2 cellular contexts compared by ENCODE assay signal in the genomic region with DNA sequence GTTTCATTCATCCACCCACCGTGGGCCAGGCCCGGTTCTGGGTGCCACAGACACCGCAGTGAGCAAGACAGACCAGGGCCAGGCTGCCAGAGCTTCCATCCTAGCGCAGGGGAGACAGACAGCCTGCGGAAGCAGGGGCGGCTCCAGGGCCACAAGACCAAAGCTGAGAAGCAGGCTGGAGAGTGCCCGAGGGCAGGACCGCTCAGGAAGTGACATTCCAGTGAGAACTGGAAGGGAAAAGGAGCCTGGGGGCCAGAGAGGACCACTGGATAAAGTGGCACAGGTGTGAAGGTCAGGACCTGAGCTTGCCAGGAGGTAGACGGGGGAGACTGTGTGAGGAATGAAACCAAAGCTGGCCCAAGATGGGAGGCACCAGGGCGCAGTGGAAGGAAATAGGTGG.
TF ChIP-seq lines count a peak whose summit lies in the region.

No MANE protein-coding gene starts in this region.

TF ChIP-seq in H1, 55 proteins besides CTCF, POLR2A, EP300 and RAD21:
- no peak for TF ChIP-seq PHF8 (conservative IDR thresholded peaks at IDR 0.05; ENCODE audit: low read depth, low read length)
- no peak for TF ChIP-seq CHD2 (IDR thresholded peaks at IDR 0.05; ENCODE audit: low read length)
- no peak for TF ChIP-seq BACH1 (IDR thresholded peaks at IDR 0.05; ENCODE audit: low read length)
- no peak for TF ChIP-seq CBX8 (IDR thresholded peaks at IDR 0.05; ENCODE audit: borderline replicate concordance, low read depth, low read length)
- TF ChIP-seq CTBP2 (IDR thresholded peaks at IDR 0.05; ENCODE audit: borderline replicate concordance, insufficient read depth, insufficient read length, low read length) = no peak
- TF ChIP-seq RXRA (IDR thresholded peaks at IDR 0.05; ENCODE audit: insufficient read depth, low read depth, low read length) = no peak
- TF ChIP-seq EGR1 (IDR thresholded peaks at IDR 0.05; ENCODE audit: borderline replicate concordance, low read depth, low read length) = no peak
- no peak for TF ChIP-seq SP2 (IDR thresholded peaks at IDR 0.05; ENCODE audit: low read length)
- TF ChIP-seq KDM4A (IDR thresholded peaks at IDR 0.05; ENCODE audit: low read depth, low read length, severe bottlenecking) = no peak
- no peak for TF ChIP-seq KDM5A (IDR thresholded peaks at IDR 0.05; ENCODE audit: low read length)
- no peak for TF ChIP-seq KDM1A (IDR thresholded peaks at IDR 0.05; ENCODE audit: borderline replicate concordance, low read length)
- no peak for TF ChIP-seq POU5F1 (IDR thresholded peaks at IDR 0.05; ENCODE audit: low read depth, low read length)
- no peak for TF ChIP-seq CREB1 (IDR thresholded peaks at IDR 0.05)
- no peak for TF ChIP-seq TAF1 (IDR thresholded peaks at IDR 0.05; ENCODE audit: low read depth, low read length)
- TF ChIP-seq SP1 (IDR thresholded peaks at IDR 0.05; ENCODE audit: low read depth, low read length) = no peak
- no peak for TF ChIP-seq CHD1 (IDR thresholded peaks at IDR 0.05; ENCODE audit: low read depth, low read length)

TF ChIP-seq in SK-N-SH treated with all-trans-retinoic acid at 6 μM for 48 hours, 23 proteins besides CTCF, POLR2A, EP300 and RAD21:
- TF ChIP-seq ZNF8 (CRISPR knock-in tag; IDR thresholded peaks at IDR 0.05) = no peak
- TF ChIP-seq CSDC2 (CRISPR knock-in tag; IDR thresholded peaks at IDR 0.05) = no peak
- TF ChIP-seq BACH2 (CRISPR knock-in tag; IDR thresholded peaks at IDR 0.05; ENCODE audit: borderline replicate concordance) = no peak
- TF ChIP-seq, protein P1, sequence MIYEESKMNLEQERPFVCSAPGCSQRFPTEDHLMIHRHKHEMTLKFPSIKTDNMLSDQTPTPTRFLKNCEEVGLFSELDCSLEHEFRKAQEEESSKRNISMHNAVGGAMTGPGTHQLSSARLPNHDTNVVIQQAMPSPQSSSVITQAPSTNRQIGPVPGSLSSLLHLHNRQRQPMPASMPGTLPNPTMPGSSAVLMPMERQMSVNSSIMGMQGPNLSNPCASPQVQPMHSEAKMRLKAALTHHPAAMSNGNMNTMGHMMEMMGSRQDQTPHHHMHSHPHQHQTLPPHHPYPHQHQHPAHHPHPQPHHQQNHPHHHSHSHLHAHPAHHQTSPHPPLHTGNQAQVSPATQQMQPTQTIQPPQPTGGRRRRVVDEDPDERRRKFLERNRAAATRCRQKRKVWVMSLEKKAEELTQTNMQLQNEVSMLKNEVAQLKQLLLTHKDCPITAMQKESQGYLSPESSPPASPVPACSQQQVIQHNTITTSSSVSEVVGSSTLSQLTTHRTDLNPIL (CRISPR knock-in tag; IDR thresholded peaks at IDR 0.05; ENCODE audit: low read depth) = no peak
- no peak for TF ChIP-seq ISL1 (CRISPR knock-in tag; IDR thresholded peaks at IDR 0.05)
- TF ChIP-seq OSR1 (CRISPR knock-in tag; IDR thresholded peaks at IDR 0.05) = no peak
- TF ChIP-seq, protein P2, sequence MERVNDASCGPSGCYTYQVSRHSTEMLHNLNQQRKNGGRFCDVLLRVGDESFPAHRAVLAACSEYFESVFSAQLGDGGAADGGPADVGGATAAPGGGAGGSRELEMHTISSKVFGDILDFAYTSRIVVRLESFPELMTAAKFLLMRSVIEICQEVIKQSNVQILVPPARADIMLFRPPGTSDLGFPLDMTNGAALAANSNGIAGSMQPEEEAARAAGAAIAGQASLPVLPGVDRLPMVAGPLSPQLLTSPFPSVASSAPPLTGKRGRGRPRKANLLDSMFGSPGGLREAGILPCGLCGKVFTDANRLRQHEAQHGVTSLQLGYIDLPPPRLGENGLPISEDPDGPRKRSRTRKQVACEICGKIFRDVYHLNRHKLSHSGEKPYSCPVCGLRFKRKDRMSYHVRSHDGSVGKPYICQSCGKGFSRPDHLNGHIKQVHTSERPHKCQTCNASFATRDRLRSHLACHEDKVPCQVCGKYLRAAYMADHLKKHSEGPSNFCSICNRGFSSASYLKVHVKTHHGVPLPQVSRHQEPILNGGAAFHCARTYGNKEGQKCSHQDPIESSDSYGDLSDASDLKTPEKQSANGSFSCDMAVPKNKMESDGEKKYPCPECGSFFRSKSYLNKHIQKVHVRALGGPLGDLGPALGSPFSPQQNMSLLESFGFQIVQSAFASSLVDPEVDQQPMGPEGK (CRISPR knock-in tag; IDR thresholded peaks at IDR 0.05; ENCODE audit: borderline replicate concordance) = no peak
- no peak for TF ChIP-seq ESRRG (CRISPR knock-in tag; IDR thresholded peaks at IDR 0.05)
- TF ChIP-seq GLIS3 (CRISPR knock-in tag; IDR thresholded peaks at IDR 0.05) = no peak
- TF ChIP-seq SNAI2 (CRISPR knock-in tag; IDR thresholded peaks at IDR 0.05) = no peak
- no peak for TF ChIP-seq RARB (CRISPR knock-in tag; IDR thresholded peaks at IDR 0.05)
- TF ChIP-seq, protein P3, sequence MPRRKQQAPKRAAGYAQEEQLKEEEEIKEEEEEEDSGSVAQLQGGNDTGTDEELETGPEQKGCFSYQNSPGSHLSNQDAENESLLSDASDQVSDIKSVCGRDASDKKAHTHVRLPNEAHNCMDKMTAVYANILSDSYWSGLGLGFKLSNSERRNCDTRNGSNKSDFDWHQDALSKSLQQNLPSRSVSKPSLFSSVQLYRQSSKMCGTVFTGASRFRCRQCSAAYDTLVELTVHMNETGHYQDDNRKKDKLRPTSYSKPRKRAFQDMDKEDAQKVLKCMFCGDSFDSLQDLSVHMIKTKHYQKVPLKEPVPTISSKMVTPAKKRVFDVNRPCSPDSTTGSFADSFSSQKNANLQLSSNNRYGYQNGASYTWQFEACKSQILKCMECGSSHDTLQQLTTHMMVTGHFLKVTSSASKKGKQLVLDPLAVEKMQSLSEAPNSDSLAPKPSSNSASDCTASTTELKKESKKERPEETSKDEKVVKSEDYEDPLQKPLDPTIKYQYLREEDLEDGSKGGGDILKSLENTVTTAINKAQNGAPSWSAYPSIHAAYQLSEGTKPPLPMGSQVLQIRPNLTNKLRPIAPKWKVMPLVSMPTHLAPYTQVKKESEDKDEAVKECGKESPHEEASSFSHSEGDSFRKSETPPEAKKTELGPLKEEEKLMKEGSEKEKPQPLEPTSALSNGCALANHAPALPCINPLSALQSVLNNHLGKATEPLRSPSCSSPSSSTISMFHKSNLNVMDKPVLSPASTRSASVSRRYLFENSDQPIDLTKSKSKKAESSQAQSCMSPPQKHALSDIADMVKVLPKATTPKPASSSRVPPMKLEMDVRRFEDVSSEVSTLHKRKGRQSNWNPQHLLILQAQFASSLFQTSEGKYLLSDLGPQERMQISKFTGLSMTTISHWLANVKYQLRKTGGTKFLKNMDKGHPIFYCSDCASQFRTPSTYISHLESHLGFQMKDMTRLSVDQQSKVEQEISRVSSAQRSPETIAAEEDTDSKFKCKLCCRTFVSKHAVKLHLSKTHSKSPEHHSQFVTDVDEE (CRISPR knock-in tag; IDR thresholded peaks at IDR 0.05) = no peak
- no peak for TF ChIP-seq PPARA (CRISPR knock-in tag; IDR thresholded peaks at IDR 0.05; ENCODE audit: borderline replicate concordance)
- no peak for TF ChIP-seq ZFP3 (CRISPR knock-in tag; IDR thresholded peaks at IDR 0.05)
- TF ChIP-seq TOX (CRISPR knock-in tag; IDR thresholded peaks at IDR 0.05; ENCODE audit: borderline replicate concordance) = no peak
- TF ChIP-seq, protein P4, sequence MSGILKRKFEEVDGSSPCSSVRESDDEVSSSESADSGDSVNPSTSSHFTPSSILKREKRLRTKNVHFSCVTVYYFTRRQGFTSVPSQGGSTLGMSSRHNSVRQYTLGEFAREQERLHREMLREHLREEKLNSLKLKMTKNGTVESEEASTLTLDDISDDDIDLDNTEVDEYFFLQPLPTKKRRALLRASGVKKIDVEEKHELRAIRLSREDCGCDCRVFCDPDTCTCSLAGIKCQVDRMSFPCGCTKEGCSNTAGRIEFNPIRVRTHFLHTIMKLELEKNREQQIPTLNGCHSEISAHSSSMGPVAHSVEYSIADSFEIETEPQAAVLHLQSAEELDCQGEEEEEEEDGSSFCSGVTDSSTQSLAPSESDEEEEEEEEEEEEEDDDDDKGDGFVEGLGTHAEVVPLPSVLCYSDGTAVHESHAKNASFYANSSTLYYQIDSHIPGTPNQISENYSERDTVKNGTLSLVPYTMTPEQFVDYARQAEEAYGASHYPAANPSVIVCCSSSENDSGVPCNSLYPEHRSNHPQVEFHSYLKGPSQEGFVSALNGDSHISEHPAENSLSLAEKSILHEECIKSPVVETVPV (CRISPR knock-in tag; IDR thresholded peaks at IDR 0.05) = no peak
- no peak for TF ChIP-seq ZC3H10 (CRISPR knock-in tag; IDR thresholded peaks at IDR 0.05)
- TF ChIP-seq ARNTL (CRISPR knock-in tag; IDR thresholded peaks at IDR 0.05; ENCODE audit: borderline replicate concordance, low read depth) = no peak
